ENCODE assay signal across 24 cellular contexts in genomic region chr22:44847892-44848291, GRCh38.
"Had no signal": no experiment of that assay in that cellular context is flagged by ENCODE, and none has a peak within 500 bp of the region (broad histone marks: within the 10 kb centered on the region; RNA-seq: fewer than 3 reads in every experiment).

No MANE protein-coding gene starts in this region.

- FAIRE-seq: HTR-8/SVneo, K562, RCC 7860 had no signal

- H3K4me3 Mint-ChIP-seq: IgD-negative memory B cell had no signal

- DNase-seq: Kasumi-1, MM.1S, NCI-H1092 treated with DMSO at 0.1 percent for 48 hours, NCI-H1436, NCI-H187, NCI-H2029, NCI-H2081 treated with DMSO at 0.1 percent for 48 hours, NCI-H2171, NCI-H226, NCI-H446, NCI-H510A, NCI-H524 treated with DMSO at 0.1 percent for 48 hours, NCI-H69, NCI-H774, RPMI8226, SHP77, SW 1271 had no signal

- H3K9me3 ChIP-seq: SK-N-SH had no signal

- H3K27ac ChIP-seq: HL-60, KMS-11 had no signal

- H3K4me3 ChIP-seq: K562 had no signal

- H3K9ac ChIP-seq: KMS-11, SK-N-SH had no signal

- H3K27ac Mint-ChIP-seq: IgD-negative memory B cell had no signal

- H3K4me1 Mint-ChIP-seq: IgD-negative memory B cell had no signal

- ATAC-seq: K562 had no signal
